In the genomic region with DNA sequence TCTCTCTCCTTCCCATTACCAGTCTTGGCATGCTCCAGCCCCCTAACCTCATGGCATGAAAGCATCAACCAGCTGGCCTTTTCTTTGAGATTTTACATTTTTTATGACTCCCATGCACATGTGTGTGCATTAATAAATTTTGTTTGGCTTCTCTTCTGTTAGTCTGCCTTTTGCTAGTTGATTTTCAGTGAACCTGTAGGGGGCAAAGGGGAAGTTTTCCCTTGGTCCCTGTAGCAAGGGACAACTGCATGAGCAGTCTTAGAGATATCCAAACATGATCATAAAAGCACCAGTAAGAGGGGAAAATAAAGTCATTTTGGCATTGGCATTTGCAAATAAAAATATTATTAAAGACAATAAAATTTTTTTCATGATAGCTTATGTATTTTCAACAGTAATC, we compare ENCODE assay signal across 12 cellular contexts.
DNase-seq lines count a peak whose midpoint lies in the region; ATAC-seq, FAIRE-seq and TF ChIP-seq lines count a peak whose summit lies in the region.
"Had no signal": no experiment of that assay in that cellular context is flagged by ENCODE, and none has a peak within 500 bp of the region (broad histone marks: within the 10 kb centered on the region; RNA-seq: fewer than 3 reads in every experiment).

No MANE protein-coding gene starts in this region.

- DNase-seq in HCT116 (ENCODE audit: low read depth, low spot score) (no peak), PC-3 (peak; percentile 21), kidney (no peak), esophagus squamous epithelium (lab: John Stamatoyannopoulos, UW) (no peak), sigmoid colon (no peak), putamen (ENCODE audit: low spot score) (no peak)
- no peak for DNase-seq in T-helper 2 cell treated with Interferon-gamma antibody and Interleukin-4, amounts not matched to agents 5 μg/mL and 100 μg/mL, for 36 hours (ENCODE audit: low spot score)
- DNase-seq: activated T-cell treated with anti-CD3 and anti-CD28 coated beads, Interleukin-2, amount 50 U/mL, for 24 hours; colonic mucosa; naive thymus-derived CD4-positive, alpha-beta T cell; stimulated activated CD4-positive, alpha-beta T cell treated with anti-CD3 and anti-CD28 coated beads, Interleukin-2, amount 100 ng/mL, for 24 hours had no signal

- peaks cover 2% of the 10 kb centered on the region for H3K27me3 Mint-ChIP-seq in T-helper 2 cell treated with Interferon-gamma antibody and Interleukin-4, amounts not matched to agents 5 μg/mL and 100 μg/mL, for 36 hours (ENCODE audit: low read depth)
- H3K27me3 Mint-ChIP-seq: activated T-cell treated with anti-CD3 and anti-CD28 coated beads, Interleukin-2, amount 50 U/mL, for 24 hours had no signal

- POLR2A ChIA-PET in HCT116 (lab: Charles Lee), result no interaction called here
- POLR2A ChIA-PET in PC-3 (lab: Charles Lee; ENCODE audit: unreplicated experiment), result interaction anchor here (0.6 kb wide), 1 partner anchor 1361 kb away, joined by 4 read pairs; no protein-coding TSS in a partner anchor

- H3K27me3 ChIP-seq in HCT116 (ENCODE audit: insufficient read depth, low read length) (no peaks in the 10 kb centered on the region), PC-3 (ENCODE audit: low read length) (no peaks in the 10 kb centered on the region), esophagus squamous epithelium (no peaks in the 10 kb centered on the region), sigmoid colon (no peaks in the 10 kb centered on the region)
- H3K27me3 ChIP-seq: colonic mucosa had no signal

- TF ChIP-seq POLR2A in HCT116 (IDR thresholded peaks at IDR 0.05; ENCODE audit: borderline replicate concordance, extremely low read depth, insufficient read depth, insufficient read length), result no peak
- no peak for TF ChIP-seq POLR2A in esophagus squamous epithelium (IDR thresholded peaks at IDR 0.05)
- TF ChIP-seq POLR2A in sigmoid colon (IDR thresholded peaks at IDR 0.05), result no peak

- no peaks in the 10 kb centered on the region for H3K4me1 Mint-ChIP-seq in T-helper 2 cell treated with Interferon-gamma antibody and Interleukin-4, amounts not matched to agents 5 μg/mL and 100 μg/mL, for 36 hours (ENCODE audit: low read depth)
- H3K4me1 Mint-ChIP-seq: naive thymus-derived CD4-positive, alpha-beta T cell had no signal

- intact Hi-C loops in HCT116 (cut with micrococcal nuclease), result no loop called here
- intact Hi-C loops in PC-3 (cut with micrococcal nuclease), result no loop called here
- intact Hi-C loops in kidney (cut with DNase I), result no loop called here
- intact Hi-C loops in esophagus squamous epithelium (cut with DNase I), result no loop called here
- intact Hi-C loops in sigmoid colon (cut with DNase I), result no loop called here

- H3K79me2 ChIP-seq in HCT116 (ENCODE audit: insufficient read depth, low read length) (no peaks in the 10 kb centered on the region), PC-3 (ENCODE audit: low read length) (no peaks in the 10 kb centered on the region)

- no peak overlapping the region for H3K27ac Mint-ChIP-seq in T-helper 2 cell treated with Interferon-gamma antibody and Interleukin-4, amounts not matched to agents 5 μg/mL and 100 μg/mL, for 36 hours
- H3K27ac Mint-ChIP-seq: activated T-cell treated with anti-CD3 and anti-CD28 coated beads, Interleukin-2, amount 50 U/mL, for 24 hours; naive thymus-derived CD4-positive, alpha-beta T cell had no signal

- no peaks in the 10 kb centered on the region for H3K36me3 Mint-ChIP-seq in T-helper 2 cell treated with Interferon-gamma antibody and Interleukin-4, amounts not matched to agents 5 μg/mL and 100 μg/mL, for 36 hours (ENCODE audit: low read depth)
- H3K36me3 Mint-ChIP-seq: naive thymus-derived CD4-positive, alpha-beta T cell had no signal

- H3K9me3 Mint-ChIP-seq in T-helper 2 cell treated with Interferon-gamma antibody and Interleukin-4, amounts not matched to agents 5 μg/mL and 100 μg/mL, for 36 hours, result no peaks in the 10 kb centered on the region

- no peaks in the 10 kb centered on the region for H3F3A ChIP-seq in PC-3 (ENCODE audit: low read length, unreplicated experiment)

- H3K4me3 ChIP-seq in HCT116 (replicated peaks in 1 of 2; ENCODE audit: low read depth in 1 of 2, low read length in 2 of 2) (no peak overlapping the region), PC-3 (ENCODE audit: low read length) (no peak overlapping the region), kidney (ENCODE audit: low read length in 2 of 2) (no peak overlapping the region), esophagus squamous epithelium (no peak overlapping the region), sigmoid colon (no peak overlapping the region)
- H3K4me3 ChIP-seq: colonic mucosa had no signal

- H3K27ac ChIP-seq in HCT116 (ENCODE audit: low read depth, low read length) (no peak overlapping the region), PC-3 (ENCODE audit: low read length) (no peak overlapping the region), kidney (ENCODE audit: low read depth in 2 of 2, low read length in 2 of 2) (no peak overlapping the region), esophagus squamous epithelium (no peak overlapping the region), sigmoid colon (no peak overlapping the region)
- H3K27ac ChIP-seq: colonic mucosa had no signal

- peak; percentile 74 for FAIRE-seq in kidney (lab: Jason Lieb, UNC)

- peak; percentile 41 for ATAC-seq in GM18511 (IDR thresholded peaks at IDR 0.05; ENCODE audit: unreplicated experiment)
- ATAC-seq in HCT116, result peak; percentile 64
- ATAC-seq in PC-3, result peak; percentile 80
- ATAC-seq: naive thymus-derived CD4-positive, alpha-beta T cell had no signal

- H2AFZ ChIP-seq in HCT116 (ENCODE audit: low read depth, low read length, poor library complexity, severe bottlenecking) (no peak overlapping the region), PC-3 (ENCODE audit: low read length) (no peak overlapping the region)

- H3K36me3 ChIP-seq in HCT116 (ENCODE audit: control insufficient read depth in 1 of 2, insufficient read depth in 2 of 2, low read length in 2 of 2) (no peaks in the 10 kb centered on the region), PC-3 (ENCODE audit: low read depth, low read length) (no peaks in the 10 kb centered on the region), kidney (ENCODE audit: control insufficient read depth in 1 of 2, insufficient read depth in 2 of 2, low read length in 2 of 2) (no peaks in the 10 kb centered on the region), esophagus squamous epithelium (no peaks in the 10 kb centered on the region), sigmoid colon (no peaks in the 10 kb centered on the region)
- H3K36me3 ChIP-seq: colonic mucosa had no signal

- H3K4me2 ChIP-seq in HCT116 (ENCODE audit: low read length) (no peak overlapping the region), PC-3 (ENCODE audit: low read length) (no peak overlapping the region)

- no peaks in the 10 kb centered on the region for H3K4me1 ChIP-seq in HCT116 (ENCODE audit: control insufficient read depth in 1 of 2, insufficient read depth in 2 of 2, low read length in 2 of 2)
- H3K4me1 ChIP-seq in PC-3 (ENCODE audit: insufficient read depth, low read length), result no peaks in the 10 kb centered on the region
- H3K4me1 ChIP-seq in kidney (ENCODE audit: control insufficient read depth in 1 of 2, insufficient read depth in 1 of 2, low read depth in 1 of 2, low read length in 2 of 2), result no peaks in the 10 kb centered on the region
- no peaks in the 10 kb centered on the region for H3K4me1 ChIP-seq in esophagus squamous epithelium
- H3K4me1 ChIP-seq in sigmoid colon, result no peaks in the 10 kb centered on the region
- H3K4me1 ChIP-seq: colonic mucosa had no signal

- TF ChIP-seq RAD21 in HCT116 (IDR thresholded peaks at IDR 0.05; ENCODE audit: low read depth), result no peak

- H3K4me3 Mint-ChIP-seq in T-helper 2 cell treated with Interferon-gamma antibody and Interleukin-4, amounts not matched to agents 5 μg/mL and 100 μg/mL, for 36 hours, result no peak overlapping the region
- H3K4me3 Mint-ChIP-seq: activated T-cell treated with anti-CD3 and anti-CD28 coated beads, Interleukin-2, amount 50 U/mL, for 24 hours; naive thymus-derived CD4-positive, alpha-beta T cell had no signal

- TF ChIP-seq EP300 in sigmoid colon (IDR thresholded peaks at IDR 0.05), result no peak

- CTCF ChIA-PET in HCT116 (lab: Charles Lee), result no interaction called here
- CTCF ChIA-PET in PC-3 (lab: Charles Lee), result no interaction called here

- no TSS peak for BruUV-seq in HCT116 (replicated peaks; lab: Mats Ljungman, UMichigan)
- BruUV-seq in PC-3 (replicated peaks; lab: Mats Ljungman, UMichigan), result no TSS peak

- H3K9me3 ChIP-seq in HCT116 (ENCODE audit: control insufficient read depth in 1 of 2, insufficient read depth in 1 of 2, low read depth in 1 of 2, low read length in 2 of 2) (no peaks in the 10 kb centered on the region), PC-3 (ENCODE audit: low read length) (no peaks in the 10 kb centered on the region), kidney (ENCODE audit: control insufficient read depth in 1 of 2, low read length in 2 of 2) (no peaks in the 10 kb centered on the region), esophagus squamous epithelium (no peaks in the 10 kb centered on the region), sigmoid colon (peaks cover 0 to 4% (median 0%) of the 10 kb centered on the region in 4 donors)
- H3K9me3 ChIP-seq: colonic mucosa had no signal

- no peaks in the 10 kb centered on the region for H4K20me1 ChIP-seq in HCT116 (ENCODE audit: insufficient read depth)
- no peaks in the 10 kb centered on the region for H4K20me1 ChIP-seq in PC-3 (ENCODE audit: low read length)

- TF ChIP-seq CTCF in HCT116 (IDR thresholded peaks at IDR 0.05 in 2 of 3, conservative IDR thresholded peaks at IDR 0.05 in 1 of 3; ENCODE audit: borderline replicate concordance in 1 of 3, insufficient read depth in 1 of 3, low read depth in 2 of 3, low read length in 2 of 3) (peak in 2 of 3 experiments; percentile 40 to 41; a peak in 3 of 6 replicates), PC-3 (conservative IDR thresholded peaks at IDR 0.05; ENCODE audit: low read depth, low read length) (peak; percentile 45), kidney (IDR thresholded peaks at IDR 0.05; ENCODE audit: borderline replicate concordance, extremely low read depth, insufficient read depth) (no peak), esophagus squamous epithelium (IDR thresholded peaks at IDR 0.05) (no peak), sigmoid colon (IDR thresholded peaks at IDR 0.05) (no peak)

- RAD21 ChIA-PET in HCT116 (lab: Charles Lee; ENCODE audit: low non-redundant PET in 1 of 2, low total read pairs in 2 of 2, uncharacterized antibody in 2 of 2, unreplicated experiment in 2 of 2), result no interaction called here

- H3K9me2 ChIP-seq in HCT116 (ENCODE audit: insufficient read depth), result no peaks in the 10 kb centered on the region
- no peaks in the 10 kb centered on the region for H3K9me2 ChIP-seq in PC-3 (replicated peaks; ENCODE audit: low read length)

- H3K9ac ChIP-seq in HCT116 (ENCODE audit: low read length), result no peak overlapping the region
- no peak overlapping the region for H3K9ac ChIP-seq in PC-3 (ENCODE audit: low read length)
- H3K9ac ChIP-seq in kidney (ENCODE audit: low read length in 2 of 2), result no peak overlapping the region

TF ChIP-seq in HCT116, 20 proteins besides CTCF, POLR2A, EP300 and RAD21 (continues in another document):
- no peak for TF ChIP-seq YY1 (IDR thresholded peaks at IDR 0.05; ENCODE audit: extremely low read depth, insufficient replicate concordance, low read depth, low read length)
- no peak for TF ChIP-seq SIN3A (IDR thresholded peaks at IDR 0.05; ENCODE audit: low read depth)

Comparison
In these comparisons a context has a peak if more than half of its experiments do, and no peak if none do; other contexts are left out.
1. CTCF ChIP-seq: peak in HCT116 (2 of 3) and PC-3 (single experiment); none in kidney (single experiment), esophagus squamous epithelium (0 of 6) and sigmoid colon (0 of 4).
2. Peak in every context shown above with its lines, with median percentiles within 50 percentile points of each other: ATAC-seq.